ENCODE assay signal across 1 cellular context in genomic region chr5:168712280-168712924, GRCh38.
TF ChIP-seq lines count a peak whose summit lies in the region.

No MANE protein-coding gene starts in this region.

TF ChIP-seq in IMR-90, 13 proteins besides CTCF, POLR2A, EP300 and RAD21 (continued from another document):
- TF ChIP-seq MAZ (IDR thresholded peaks at IDR 0.05; ENCODE audit: borderline replicate concordance, low read depth, low read length) (0 out of 2 replicates have a peak, but pooled peaks have one; percentile 15), USF2 (IDR thresholded peaks at IDR 0.05; ENCODE audit: low read depth, low read length) (no peak), SMC3 (IDR thresholded peaks at IDR 0.05; ENCODE audit: low read depth, low read length) (peak; percentile 8; the same call in 1 of the 2 replicates), NFE2L2 (IDR thresholded peaks at IDR 0.05; ENCODE audit: low read depth, low read length) (no peak), CHD1 (IDR thresholded peaks at IDR 0.05; ENCODE audit: low read depth, low read length) (no peak), MAFK (IDR thresholded peaks at IDR 0.05; ENCODE audit: low read depth, low read length) (no peak), RCOR1 (IDR thresholded peaks at IDR 0.05; ENCODE audit: insufficient replicate concordance, low read length) (peak; percentile 70), CEBPB (IDR thresholded peaks at IDR 0.05; ENCODE audit: low read depth, low read length) (peak; percentile 74), FOS (IDR thresholded peaks at IDR 0.05; ENCODE audit: low read depth, low read length) (peak; percentile 85)
